18 cellular contexts compared by ENCODE assay signal in genomic region chr4:168736831-168737230, GRCh38.
"Had no signal": no experiment of that assay in that cellular context is flagged by ENCODE, and none has a peak within 500 bp of the region (broad histone marks: within the 10 kb centered on the region; RNA-seq: fewer than 3 reads in every experiment).

No MANE protein-coding gene starts in this region.

- H3K27me3 Mint-ChIP-seq: brain had no signal

- H3K36me3 ChIP-seq: gastroesophageal sphincter, sigmoid colon, tibial nerve had no signal

- H3K9me3 Mint-ChIP-seq: brain had no signal

- H3K9me3 ChIP-seq: gastroesophageal sphincter, sigmoid colon, tibial nerve had no signal

- H3K4me3 Mint-ChIP-seq: activated naive CD8-positive, alpha-beta T cell; brain; naive thymus-derived CD4-positive, alpha-beta T cell had no signal

- H3K27ac ChIP-seq: gastroesophageal sphincter, hepatocyte, sigmoid colon, tibial nerve had no signal

- H2AFZ ChIP-seq: hepatocyte had no signal

- ATAC-seq: gastroesophageal sphincter; left ventricle myocardium superior; naive thymus-derived CD4-positive, alpha-beta T cell had no signal

- H3K27me3 ChIP-seq: gastroesophageal sphincter, hepatocyte, sigmoid colon, tibial nerve had no signal

- H3K36me3 Mint-ChIP-seq: activated naive CD8-positive, alpha-beta T cell; brain; naive thymus-derived CD4-positive, alpha-beta T cell had no signal

- H3K4me3 ChIP-seq: gastroesophageal sphincter, hepatocyte, sigmoid colon, tibial nerve had no signal

- H3K4me1 Mint-ChIP-seq: naive thymus-derived CD4-positive, alpha-beta T cell had no signal

- H3K79me2 ChIP-seq: hepatocyte had no signal

- H3K27ac Mint-ChIP-seq: activated naive CD8-positive, alpha-beta T cell; naive thymus-derived CD4-positive, alpha-beta T cell had no signal

- DNase-seq: activated CD4-positive, alpha-beta T cell treated with anti-CD3 and anti-CD28 coated beads for 4 hours; activated CD4-positive, alpha-beta T cell treated with anti-CD3 and anti-CD28 coated beads, Interleukin-2, amount 50 U/mL, for 4 hours; activated CD8-positive, alpha-beta memory T cell treated with anti-CD3 and anti-CD28 coated beads for 24 hours; activated effector memory CD4-positive, alpha-beta T cell treated with Interleukin-2 at 50 U/mL for 16 hours; activated naive CD4-positive, alpha-beta T cell treated with Interleukin-2 at 50 U/mL for 16 hours; anterior cingulate cortex; caudate nucleus; islet precursor cell; left ventricle myocardium superior; naive thymus-derived CD4-positive, alpha-beta T cell; sigmoid colon; stimulated activated CD4-positive, alpha-beta T cell treated with anti-CD3 and anti-CD28 coated beads, Interleukin-2, amount 100 ng/mL, for 48 hours; stimulated activated naive CD4-positive, alpha-beta T cell treated with Interleukin-2 at 50 U/mL for 16 hours had no signal

- H3K4me2 ChIP-seq: hepatocyte had no signal
